15 cellular contexts compared by ENCODE assay signal in the genomic region with DNA sequence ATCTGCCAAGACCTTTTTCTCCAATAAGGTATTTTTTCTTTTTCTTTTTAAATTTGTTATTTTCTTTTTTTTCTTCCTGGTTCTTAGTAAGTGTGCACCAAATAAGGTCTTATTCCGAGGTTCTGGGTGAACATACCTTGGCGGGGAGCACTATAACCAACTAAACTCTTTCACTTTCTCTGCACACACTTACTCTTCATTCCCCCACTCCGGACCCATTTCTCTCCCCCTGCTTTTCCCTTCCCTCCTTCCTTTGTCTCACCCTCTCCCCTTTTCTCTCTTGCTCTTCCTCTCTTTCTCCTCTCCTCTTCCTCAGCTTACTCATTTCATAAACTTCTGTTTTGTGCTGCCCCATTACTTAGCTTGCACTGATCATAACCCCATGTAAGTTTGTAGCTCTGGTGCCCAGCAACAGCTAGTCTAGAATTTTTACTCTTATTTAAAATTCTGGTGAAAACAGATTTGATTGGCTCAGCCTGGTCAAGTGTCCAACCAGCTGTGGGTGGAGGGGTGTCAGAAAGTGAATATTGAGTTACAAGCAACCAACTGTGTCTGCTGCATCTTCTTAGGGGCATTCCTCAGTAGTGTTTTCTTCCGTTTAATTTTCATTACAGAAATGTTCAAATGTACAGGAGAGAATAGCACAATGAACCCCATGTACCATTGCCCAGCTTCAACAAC.
DNase-seq lines count a peak whose midpoint lies in the region; ATAC-seq and TF ChIP-seq lines count a peak whose summit lies in the region.
"Had no signal": no experiment of that assay in that cellular context is flagged by ENCODE, and none has a peak within 500 bp of the region (broad histone marks: within the 10 kb centered on the region; RNA-seq: fewer than 3 reads in every experiment).

No MANE protein-coding gene starts in this region.

- no peak for ATAC-seq in activated naive CD8-positive, alpha-beta T cell treated with anti-CD3 and anti-CD28 coated beads, Interleukin-2, amount 50 U/mL, for 24 hours
- ATAC-seq: GM23338 had no signal

- H3K36me3 Mint-ChIP-seq in activated naive CD8-positive, alpha-beta T cell: peaks cover 5% of the 10 kb centered on the region
- H3K36me3 Mint-ChIP-seq in activated naive CD8-positive, alpha-beta T cell treated with anti-CD3 and anti-CD28 coated beads for 36 hours: no peaks in the 10 kb centered on the region
- no peaks in the 10 kb centered on the region for H3K36me3 Mint-ChIP-seq in HFFc6 (ENCODE audit: low read depth)
- H3K36me3 Mint-ChIP-seq in activated naive CD8-positive, alpha-beta T cell treated with anti-CD3 and anti-CD28 coated beads, Interleukin-2, amount 50 U/mL, for 24 hours (ENCODE audit: low read depth): no peaks in the 10 kb centered on the region

- peaks cover 22% of the 10 kb centered on the region for H3K4me1 Mint-ChIP-seq in activated naive CD8-positive, alpha-beta T cell (ENCODE audit: low read depth)
- H3K4me1 Mint-ChIP-seq in activated naive CD8-positive, alpha-beta T cell treated with anti-CD3 and anti-CD28 coated beads for 36 hours: peaks cover 10% of the 10 kb centered on the region
- peaks cover 7% of the 10 kb centered on the region for H3K4me1 Mint-ChIP-seq in HFFc6 (ENCODE audit: low read depth)
- peaks cover 15% of the 10 kb centered on the region for H3K4me1 Mint-ChIP-seq in activated naive CD8-positive, alpha-beta T cell treated with anti-CD3 and anti-CD28 coated beads, Interleukin-2, amount 50 U/mL, for 24 hours
- H3K4me1 Mint-ChIP-seq: GM23338 had no signal

- H3K4me3 Mint-ChIP-seq in activated naive CD8-positive, alpha-beta T cell: peak overlapping the region; percentile 64
- no peak overlapping the region for H3K4me3 Mint-ChIP-seq in activated naive CD8-positive, alpha-beta T cell treated with anti-CD3 and anti-CD28 coated beads for 36 hours
- peak overlapping the region; percentile 60; the same call in 1 of the 2 replicates for H3K4me3 Mint-ChIP-seq in HFFc6
- H3K4me3 Mint-ChIP-seq in activated naive CD8-positive, alpha-beta T cell treated with anti-CD3 and anti-CD28 coated beads, Interleukin-2, amount 50 U/mL, for 24 hours: peak overlapping the region; percentile 66
- H3K4me3 Mint-ChIP-seq: GM23338, neural crest cell had no signal

- peaks cover 2% of the 10 kb centered on the region for H3K9me3 Mint-ChIP-seq in activated naive CD8-positive, alpha-beta T cell (ENCODE audit: low read depth)
- H3K9me3 Mint-ChIP-seq in activated naive CD8-positive, alpha-beta T cell treated with anti-CD3 and anti-CD28 coated beads for 36 hours: peaks cover 5% of the 10 kb centered on the region
- H3K9me3 Mint-ChIP-seq in HFFc6: no peaks in the 10 kb centered on the region
- H3K9me3 Mint-ChIP-seq in activated naive CD8-positive, alpha-beta T cell treated with anti-CD3 and anti-CD28 coated beads, Interleukin-2, amount 50 U/mL, for 24 hours: no peaks in the 10 kb centered on the region
- H3K9me3 Mint-ChIP-seq: neural crest cell had no signal

- no peak for TF ChIP-seq CTCF in HFFc6 (IDR thresholded peaks at IDR 0.05)

- H3K27ac Mint-ChIP-seq in activated naive CD8-positive, alpha-beta T cell: no peak overlapping the region
- no peak overlapping the region for H3K27ac Mint-ChIP-seq in activated naive CD8-positive, alpha-beta T cell treated with anti-CD3 and anti-CD28 coated beads for 36 hours
- no peak overlapping the region for H3K27ac Mint-ChIP-seq in HFFc6
- no peak overlapping the region for H3K27ac Mint-ChIP-seq in activated naive CD8-positive, alpha-beta T cell treated with anti-CD3 and anti-CD28 coated beads, Interleukin-2, amount 50 U/mL, for 24 hours
- H3K27ac Mint-ChIP-seq: GM23338 had no signal

- DNase-seq in activated naive CD8-positive, alpha-beta T cell treated with anti-CD3 and anti-CD28 coated beads for 36 hours: no peak
- DNase-seq in HFFc6 (no peak), DMS 273 (lab: John Stamatoyannopoulos, UW; ENCODE audit: unreplicated experiment) (no peak)
- no peak for DNase-seq in activated naive CD8-positive, alpha-beta T cell treated with anti-CD3 and anti-CD28 coated beads, Interleukin-2, amount 50 U/mL, for 24 hours
- DNase-seq in activated effector memory CD4-positive, alpha-beta T cell treated with anti-CD3 and anti-CD28 coated beads, Interleukin-2, amount 50 U/mL, for 16 hours: no peak
- DNase-seq in effector CD4-positive, alpha-beta T cell: no peak
- DNase-seq: erythroblast, glutamatergic neuron, MG63, NCI-H2081, NCI-H69, Peyer's patch had no signal

- H3K27me3 Mint-ChIP-seq in activated naive CD8-positive, alpha-beta T cell: no peaks in the 10 kb centered on the region
- H3K27me3 Mint-ChIP-seq in activated naive CD8-positive, alpha-beta T cell treated with anti-CD3 and anti-CD28 coated beads for 36 hours: no peaks in the 10 kb centered on the region
- H3K27me3 Mint-ChIP-seq in HFFc6 (ENCODE audit: insufficient read depth): peaks cover 25% of the 10 kb centered on the region
- H3K27me3 Mint-ChIP-seq in activated naive CD8-positive, alpha-beta T cell treated with anti-CD3 and anti-CD28 coated beads, Interleukin-2, amount 50 U/mL, for 24 hours: no peaks in the 10 kb centered on the region
